1 cellular context compared by ENCODE assay signal in the genomic region with DNA sequence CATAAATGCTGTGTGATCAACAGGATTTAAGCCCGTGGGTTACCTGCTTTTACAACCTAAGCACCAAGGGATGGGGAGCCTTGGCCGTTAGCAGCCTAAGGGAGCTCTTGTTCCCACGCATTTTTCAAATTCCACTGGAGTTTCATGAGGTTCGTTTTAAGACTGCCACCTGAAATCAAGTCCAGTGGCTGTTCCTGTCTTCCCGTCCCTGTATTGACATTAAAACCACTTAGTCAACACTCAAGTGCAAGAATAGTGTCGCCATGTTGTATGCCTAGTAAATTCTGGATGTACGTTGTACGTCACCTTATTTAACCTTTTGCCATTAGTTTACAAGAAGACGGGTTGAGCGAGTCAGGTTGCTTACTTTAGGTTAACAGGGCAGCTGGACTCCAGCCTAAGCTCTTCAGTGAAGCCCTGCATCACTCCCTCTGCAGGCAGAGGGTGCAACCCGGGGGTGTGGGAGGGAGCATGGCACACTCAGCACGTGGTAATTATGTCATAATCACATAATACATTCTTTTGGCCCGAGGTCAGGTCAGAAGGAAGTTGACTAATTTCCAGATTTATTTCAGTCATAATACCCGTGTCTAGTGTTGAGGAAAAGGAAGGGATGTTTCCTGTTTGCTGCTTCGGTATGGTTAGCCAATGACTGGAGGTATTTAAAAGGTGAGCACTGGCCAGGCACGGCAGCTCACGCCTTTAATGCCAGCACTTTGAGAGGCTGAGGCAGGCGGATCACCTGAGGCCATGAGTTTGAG.
A peak's percentile ranks its signal among the peaks of the same experiment; 100 is the strongest.
TF ChIP-seq lines count a peak whose summit lies in the region.

No MANE protein-coding gene starts in this region.

TF ChIP-seq in A549, 52 proteins besides CTCF, POLR2A, EP300 and RAD21 (continued from another document):
- TF ChIP-seq, protein P1, sequence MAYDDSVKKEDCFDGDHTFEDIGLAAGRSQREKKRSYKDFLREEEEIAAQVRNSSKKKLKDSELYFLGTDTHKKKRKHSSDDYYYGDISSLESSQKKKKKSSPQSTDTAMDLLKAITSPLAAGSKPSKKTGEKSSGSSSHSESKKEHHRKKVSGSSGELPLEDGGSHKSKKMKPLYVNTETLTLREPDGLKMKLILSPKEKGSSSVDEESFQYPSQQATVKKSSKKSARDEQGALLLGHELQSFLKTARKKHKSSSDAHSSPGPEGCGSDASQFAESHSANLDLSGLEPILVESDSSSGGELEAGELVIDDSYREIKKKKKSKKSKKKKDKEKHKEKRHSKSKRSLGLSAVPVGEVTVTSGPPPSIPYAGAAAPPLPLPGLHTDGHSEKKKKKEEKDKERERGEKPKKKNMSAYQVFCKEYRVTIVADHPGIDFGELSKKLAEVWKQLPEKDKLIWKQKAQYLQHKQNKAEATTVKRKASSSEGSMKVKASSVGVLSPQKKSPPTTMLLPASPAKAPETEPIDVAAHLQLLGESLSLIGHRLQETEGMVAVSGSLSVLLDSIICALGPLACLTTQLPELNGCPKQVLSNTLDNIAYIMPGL (CRISPR knock-in tag; IDR thresholded peaks at IDR 0.05; ENCODE audit: borderline replicate concordance) = no peak
- no peak for TF ChIP-seq NFE2L2 (conservative IDR thresholded peaks at IDR 0.05; ENCODE audit: low read length)
- no peak for TF ChIP-seq FOXS1 (CRISPR knock-in tag; IDR thresholded peaks at IDR 0.05)
- no peak for TF ChIP-seq RNF2 (IDR thresholded peaks at IDR 0.05; ENCODE audit: borderline replicate concordance, low read depth)
- TF ChIP-seq JUN (IDR thresholded peaks at IDR 0.05) = 0 out of 5 replicates have a peak, but pooled peaks of 1 of the 2 experiments have one; percentile 48
- TF ChIP-seq MAFK (IDR thresholded peaks at IDR 0.05; ENCODE audit: partially characterized antibody) = no peak
- TF ChIP-seq ZSCAN20 (CRISPR knock-in tag; IDR thresholded peaks at IDR 0.05) = no peak
- TF ChIP-seq, protein P2, sequence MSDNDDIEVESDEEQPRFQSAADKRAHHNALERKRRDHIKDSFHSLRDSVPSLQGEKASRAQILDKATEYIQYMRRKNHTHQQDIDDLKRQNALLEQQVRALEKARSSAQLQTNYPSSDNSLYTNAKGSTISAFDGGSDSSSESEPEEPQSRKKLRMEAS (IDR thresholded peaks at IDR 0.05) = peak; percentile 87
- TF ChIP-seq CHD4 (IDR thresholded peaks at IDR 0.05; ENCODE audit: borderline replicate concordance) = no peak
- no peak for TF ChIP-seq FOSL2 (IDR thresholded peaks at IDR 0.05)
- TF ChIP-seq FOSL2 (CRISPR knock-in tag; IDR thresholded peaks at IDR 0.05) = peak; percentile 69
- TF ChIP-seq POLR2AphosphoS2 (conservative IDR thresholded peaks at IDR 0.05; ENCODE audit: low read length) = no peak
- TF ChIP-seq, protein P3, sequence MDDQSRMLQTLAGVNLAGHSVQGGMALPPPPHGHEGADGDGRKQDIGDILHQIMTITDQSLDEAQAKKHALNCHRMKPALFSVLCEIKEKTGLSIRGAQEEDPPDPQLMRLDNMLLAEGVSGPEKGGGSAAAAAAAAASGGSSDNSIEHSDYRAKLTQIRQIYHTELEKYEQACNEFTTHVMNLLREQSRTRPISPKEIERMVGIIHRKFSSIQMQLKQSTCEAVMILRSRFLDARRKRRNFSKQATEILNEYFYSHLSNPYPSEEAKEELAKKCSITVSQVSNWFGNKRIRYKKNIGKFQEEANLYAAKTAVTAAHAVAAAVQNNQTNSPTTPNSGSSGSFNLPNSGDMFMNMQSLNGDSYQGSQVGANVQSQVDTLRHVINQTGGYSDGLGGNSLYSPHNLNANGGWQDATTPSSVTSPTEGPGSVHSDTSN (IDR thresholded peaks at IDR 0.05) = no peak
- TF ChIP-seq BHLHE40 (IDR thresholded peaks at IDR 0.05; ENCODE audit: low read depth, low read length) = peak; percentile 73
- TF ChIP-seq MAZ (IDR thresholded peaks at IDR 0.05; ENCODE audit: borderline replicate concordance, low read depth, low read length) = no peak
- TF ChIP-seq HOXB13 (CRISPR knock-in tag; IDR thresholded peaks at IDR 0.05; ENCODE audit: low read depth) = no peak
- no peak for TF ChIP-seq KDM5A (IDR thresholded peaks at IDR 0.05)
- no peak for TF ChIP-seq ZC3H11A (IDR thresholded peaks at IDR 0.05)
- TF ChIP-seq HOXA7 (CRISPR knock-in tag; IDR thresholded peaks at IDR 0.05) = no peak
- TF ChIP-seq KDM1A (IDR thresholded peaks at IDR 0.05; ENCODE audit: low read depth) = no peak
- TF ChIP-seq, protein P4, sequence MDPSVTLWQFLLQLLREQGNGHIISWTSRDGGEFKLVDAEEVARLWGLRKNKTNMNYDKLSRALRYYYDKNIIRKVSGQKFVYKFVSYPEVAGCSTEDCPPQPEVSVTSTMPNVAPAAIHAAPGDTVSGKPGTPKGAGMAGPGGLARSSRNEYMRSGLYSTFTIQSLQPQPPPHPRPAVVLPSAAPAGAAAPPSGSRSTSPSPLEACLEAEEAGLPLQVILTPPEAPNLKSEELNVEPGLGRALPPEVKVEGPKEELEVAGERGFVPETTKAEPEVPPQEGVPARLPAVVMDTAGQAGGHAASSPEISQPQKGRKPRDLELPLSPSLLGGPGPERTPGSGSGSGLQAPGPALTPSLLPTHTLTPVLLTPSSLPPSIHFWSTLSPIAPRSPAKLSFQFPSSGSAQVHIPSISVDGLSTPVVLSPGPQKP (IDR thresholded peaks at IDR 0.05; ENCODE audit: low read depth, low read length) = no peak
- TF ChIP-seq NR3C1 (IDR thresholded peaks at IDR 0.05) = no peak
- TF ChIP-seq, protein P5, sequence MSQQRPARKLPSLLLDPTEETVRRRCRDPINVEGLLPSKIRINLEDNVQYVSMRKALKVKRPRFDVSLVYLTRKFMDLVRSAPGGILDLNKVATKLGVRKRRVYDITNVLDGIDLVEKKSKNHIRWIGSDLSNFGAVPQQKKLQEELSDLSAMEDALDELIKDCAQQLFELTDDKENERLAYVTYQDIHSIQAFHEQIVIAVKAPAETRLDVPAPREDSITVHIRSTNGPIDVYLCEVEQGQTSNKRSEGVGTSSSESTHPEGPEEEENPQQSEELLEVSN (IDR thresholded peaks at IDR 0.05; ENCODE audit: borderline replicate concordance, low read depth) = no peak; the same call in 1 of the 2 replicates
- TF ChIP-seq TP53 (CRISPR knock-in tag; IDR thresholded peaks at IDR 0.05) = no peak
- TF ChIP-seq ZNF302 (CRISPR knock-in tag; IDR thresholded peaks at IDR 0.05) = no peak
- TF ChIP-seq EHF (CRISPR knock-in tag; IDR thresholded peaks at IDR 0.05) = no peak
- TF ChIP-seq FOSB (CRISPR knock-in tag; IDR thresholded peaks at IDR 0.05) = no peak
- TF ChIP-seq, protein P6, sequence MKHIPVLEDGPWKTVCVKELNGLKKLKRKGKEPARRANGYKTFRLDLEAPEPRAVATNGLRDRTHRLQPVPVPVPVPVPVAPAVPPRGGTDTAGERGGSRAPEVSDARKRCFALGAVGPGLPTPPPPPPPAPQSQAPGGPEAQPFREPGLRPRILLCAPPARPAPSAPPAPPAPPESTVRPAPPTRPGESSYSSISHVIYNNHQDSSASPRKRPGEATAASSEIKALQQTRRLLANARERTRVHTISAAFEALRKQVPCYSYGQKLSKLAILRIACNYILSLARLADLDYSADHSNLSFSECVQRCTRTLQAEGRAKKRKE (CRISPR knock-in tag; IDR thresholded peaks at IDR 0.05; ENCODE audit: low read depth) = 0 out of 2 replicates have a peak, but pooled peaks have one; percentile 31
- TF ChIP-seq HDAC2 (IDR thresholded peaks at IDR 0.05) = no peak
- peak in 1 of 2 experiments; percentile 44; a peak in 1 of 4 replicates for TF ChIP-seq CEBPB (IDR thresholded peaks at IDR 0.05)
- no peak for TF ChIP-seq SMC3 (IDR thresholded peaks at IDR 0.05)
- TF ChIP-seq ZFP36 (IDR thresholded peaks at IDR 0.05; ENCODE audit: borderline replicate concordance, partially characterized antibody) = no peak
- TF ChIP-seq, protein P7, sequence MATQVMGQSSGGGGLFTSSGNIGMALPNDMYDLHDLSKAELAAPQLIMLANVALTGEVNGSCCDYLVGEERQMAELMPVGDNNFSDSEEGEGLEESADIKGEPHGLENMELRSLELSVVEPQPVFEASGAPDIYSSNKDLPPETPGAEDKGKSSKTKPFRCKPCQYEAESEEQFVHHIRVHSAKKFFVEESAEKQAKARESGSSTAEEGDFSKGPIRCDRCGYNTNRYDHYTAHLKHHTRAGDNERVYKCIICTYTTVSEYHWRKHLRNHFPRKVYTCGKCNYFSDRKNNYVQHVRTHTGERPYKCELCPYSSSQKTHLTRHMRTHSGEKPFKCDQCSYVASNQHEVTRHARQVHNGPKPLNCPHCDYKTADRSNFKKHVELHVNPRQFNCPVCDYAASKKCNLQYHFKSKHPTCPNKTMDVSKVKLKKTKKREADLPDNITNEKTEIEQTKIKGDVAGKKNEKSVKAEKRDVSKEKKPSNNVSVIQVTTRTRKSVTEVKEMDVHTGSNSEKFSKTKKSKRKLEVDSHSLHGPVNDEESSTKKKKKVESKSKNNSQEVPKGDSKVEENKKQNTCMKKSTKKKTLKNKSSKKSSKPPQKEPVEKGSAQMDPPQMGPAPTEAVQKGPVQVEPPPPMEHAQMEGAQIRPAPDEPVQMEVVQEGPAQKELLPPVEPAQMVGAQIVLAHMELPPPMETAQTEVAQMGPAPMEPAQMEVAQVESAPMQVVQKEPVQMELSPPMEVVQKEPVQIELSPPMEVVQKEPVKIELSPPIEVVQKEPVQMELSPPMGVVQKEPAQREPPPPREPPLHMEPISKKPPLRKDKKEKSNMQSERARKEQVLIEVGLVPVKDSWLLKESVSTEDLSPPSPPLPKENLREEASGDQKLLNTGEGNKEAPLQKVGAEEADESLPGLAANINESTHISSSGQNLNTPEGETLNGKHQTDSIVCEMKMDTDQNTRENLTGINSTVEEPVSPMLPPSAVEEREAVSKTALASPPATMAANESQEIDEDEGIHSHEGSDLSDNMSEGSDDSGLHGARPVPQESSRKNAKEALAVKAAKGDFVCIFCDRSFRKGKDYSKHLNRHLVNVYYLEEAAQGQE (IDR thresholded peaks at IDR 0.05) = no peak
- peak; percentile 62; the same call in 1 of the 2 replicates for TF ChIP-seq MYC (IDR thresholded peaks at IDR 0.05; ENCODE audit: borderline replicate concordance, low read length)
